ENCODE assay signal across 1 cellular context in the genomic region with DNA sequence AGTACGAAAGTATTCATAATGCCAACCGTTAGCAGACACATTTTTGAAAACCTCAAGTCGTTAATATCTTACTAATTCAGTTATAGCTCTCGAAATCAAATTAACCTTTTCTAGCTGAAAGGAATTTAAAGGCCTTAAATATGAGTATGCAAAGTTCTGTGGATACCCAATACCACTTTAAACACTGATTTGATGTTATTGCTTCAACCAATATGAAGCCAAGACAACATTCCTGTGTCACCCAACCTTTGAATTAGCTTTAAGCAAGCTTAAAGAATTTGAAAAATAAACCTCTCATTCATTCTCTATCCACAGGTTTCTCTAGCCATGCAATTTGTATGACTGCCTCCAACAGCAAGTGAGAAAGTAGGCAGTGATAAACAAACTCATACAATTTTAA.
TF ChIP-seq lines count a peak whose summit lies in the region.

No MANE protein-coding gene starts in this region.

TF ChIP-seq in WTC11, 78 proteins besides CTCF, POLR2A, EP300 and RAD21 (continued from another document):
- TF ChIP-seq RORB (CRISPR knock-in tag; IDR thresholded peaks at IDR 0.05), result no peak
- TF ChIP-seq NFYB (CRISPR knock-in tag; conservative IDR thresholded peaks at IDR 0.05; ENCODE audit: low read depth), result no peak
- no peak for TF ChIP-seq IRF1 (CRISPR knock-in tag; IDR thresholded peaks at IDR 0.05)
- TF ChIP-seq, protein P1, sequence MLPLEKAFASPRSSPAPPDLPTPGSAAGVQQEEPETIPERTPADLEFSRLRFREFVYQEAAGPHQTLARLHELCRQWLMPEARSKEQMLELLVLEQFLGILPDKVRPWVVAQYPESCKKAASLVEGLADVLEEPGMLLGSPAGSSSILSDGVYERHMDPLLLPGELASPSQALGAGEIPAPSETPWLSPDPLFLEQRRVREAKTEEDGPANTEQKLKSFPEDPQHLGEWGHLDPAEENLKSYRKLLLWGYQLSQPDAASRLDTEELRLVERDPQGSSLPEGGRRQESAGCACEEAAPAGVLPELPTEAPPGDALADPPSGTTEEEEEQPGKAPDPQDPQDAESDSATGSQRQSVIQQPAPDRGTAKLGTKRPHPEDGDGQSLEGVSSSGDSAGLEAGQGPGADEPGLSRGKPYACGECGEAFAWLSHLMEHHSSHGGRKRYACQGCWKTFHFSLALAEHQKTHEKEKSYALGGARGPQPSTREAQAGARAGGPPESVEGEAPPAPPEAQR (CRISPR knock-in tag; IDR thresholded peaks at IDR 0.05), result no peak
- TF ChIP-seq SP1 (CRISPR knock-in tag; conservative IDR thresholded peaks at IDR 0.05), result no peak
- no peak for TF ChIP-seq TCF7 (CRISPR knock-in tag; IDR thresholded peaks at IDR 0.05; ENCODE audit: low read depth)
- TF ChIP-seq FOXP1 (CRISPR knock-in tag; IDR thresholded peaks at IDR 0.05; ENCODE audit: borderline replicate concordance), result no peak
